In genomic region chr13:99433543-99434075, GRCh38 we compare ENCODE assay signal across 1 cellular context.
TF ChIP-seq lines count a peak whose summit lies in the region.

No MANE protein-coding gene starts in this region.

TF ChIP-seq in GM12878, 131 proteins besides CTCF, POLR2A, EP300 and RAD21:
- TF ChIP-seq IKZF2 (IDR thresholded peaks at IDR 0.05) (no peak), POLR2AphosphoS2 (IDR thresholded peaks at IDR 0.05; ENCODE audit: low read depth, low read length) (no peak), KLF5 (IDR thresholded peaks at IDR 0.05; ENCODE audit: partially characterized antibody) (no peak)
